ENCODE assay signal across 1 cellular context in the genomic region with DNA sequence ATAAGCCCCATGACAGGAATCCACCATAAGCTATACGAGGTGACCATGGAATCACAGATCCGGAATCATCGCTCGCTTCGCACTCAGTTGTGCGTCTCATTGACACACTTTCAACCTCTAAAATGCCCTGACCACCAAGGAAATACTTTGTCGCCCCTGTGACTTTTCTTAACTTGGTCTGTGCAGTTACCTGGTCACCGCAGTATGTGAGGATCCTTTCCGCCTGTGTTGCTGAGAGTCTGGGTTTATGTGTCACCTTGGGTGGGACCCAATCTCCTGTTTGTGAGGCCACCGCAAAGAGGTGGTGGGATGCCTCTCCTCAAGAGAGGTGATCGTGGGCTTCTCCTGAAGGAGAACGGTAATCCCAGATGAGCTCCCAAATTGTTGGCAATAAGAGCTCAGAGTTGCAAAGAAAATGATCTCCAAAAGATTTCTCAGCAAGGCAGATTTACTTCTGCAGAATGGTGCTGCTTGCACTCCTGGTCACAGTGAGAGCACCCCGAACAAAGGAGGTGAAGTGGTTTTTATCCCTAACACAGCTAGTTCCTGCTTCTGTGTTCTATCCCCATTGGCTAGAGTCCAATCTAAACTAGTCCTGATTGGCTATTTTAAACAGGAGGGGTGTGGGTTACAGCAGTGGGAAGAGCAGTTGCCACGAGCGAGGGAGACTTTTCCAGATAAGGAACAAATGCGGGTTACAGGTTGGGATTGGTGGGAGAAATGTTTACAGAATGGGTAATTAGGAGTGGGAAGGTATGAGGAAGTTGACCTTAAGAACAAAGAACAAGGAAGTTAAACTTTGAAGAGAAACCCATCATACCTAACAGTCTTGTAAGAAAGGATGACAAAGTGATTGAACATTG.
A peak's percentile ranks its signal among the peaks of the same experiment; 100 is the strongest.
TF ChIP-seq lines count a peak whose summit lies in the region.

No MANE protein-coding gene starts in this region.

TF ChIP-seq in K562, 482 proteins besides CTCF, POLR2A, EP300 and RAD21 (continued from another document and continues in another):
- no peak for TF ChIP-seq ZNF318 (IDR thresholded peaks at IDR 0.05; ENCODE audit: borderline replicate concordance in 1 of 2, low read depth in 1 of 2)
- TF ChIP-seq NFIC (IDR thresholded peaks at IDR 0.05): peak; percentile 69
- TF ChIP-seq, protein P1, sequence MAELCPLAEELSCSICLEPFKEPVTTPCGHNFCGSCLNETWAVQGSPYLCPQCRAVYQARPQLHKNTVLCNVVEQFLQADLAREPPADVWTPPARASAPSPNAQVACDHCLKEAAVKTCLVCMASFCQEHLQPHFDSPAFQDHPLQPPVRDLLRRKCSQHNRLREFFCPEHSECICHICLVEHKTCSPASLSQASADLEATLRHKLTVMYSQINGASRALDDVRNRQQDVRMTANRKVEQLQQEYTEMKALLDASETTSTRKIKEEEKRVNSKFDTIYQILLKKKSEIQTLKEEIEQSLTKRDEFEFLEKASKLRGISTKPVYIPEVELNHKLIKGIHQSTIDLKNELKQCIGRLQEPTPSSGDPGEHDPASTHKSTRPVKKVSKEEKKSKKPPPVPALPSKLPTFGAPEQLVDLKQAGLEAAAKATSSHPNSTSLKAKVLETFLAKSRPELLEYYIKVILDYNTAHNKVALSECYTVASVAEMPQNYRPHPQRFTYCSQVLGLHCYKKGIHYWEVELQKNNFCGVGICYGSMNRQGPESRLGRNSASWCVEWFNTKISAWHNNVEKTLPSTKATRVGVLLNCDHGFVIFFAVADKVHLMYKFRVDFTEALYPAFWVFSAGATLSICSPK (IDR thresholded peaks at IDR 0.05; ENCODE audit: borderline replicate concordance): no peak
- TF ChIP-seq, protein P2, sequence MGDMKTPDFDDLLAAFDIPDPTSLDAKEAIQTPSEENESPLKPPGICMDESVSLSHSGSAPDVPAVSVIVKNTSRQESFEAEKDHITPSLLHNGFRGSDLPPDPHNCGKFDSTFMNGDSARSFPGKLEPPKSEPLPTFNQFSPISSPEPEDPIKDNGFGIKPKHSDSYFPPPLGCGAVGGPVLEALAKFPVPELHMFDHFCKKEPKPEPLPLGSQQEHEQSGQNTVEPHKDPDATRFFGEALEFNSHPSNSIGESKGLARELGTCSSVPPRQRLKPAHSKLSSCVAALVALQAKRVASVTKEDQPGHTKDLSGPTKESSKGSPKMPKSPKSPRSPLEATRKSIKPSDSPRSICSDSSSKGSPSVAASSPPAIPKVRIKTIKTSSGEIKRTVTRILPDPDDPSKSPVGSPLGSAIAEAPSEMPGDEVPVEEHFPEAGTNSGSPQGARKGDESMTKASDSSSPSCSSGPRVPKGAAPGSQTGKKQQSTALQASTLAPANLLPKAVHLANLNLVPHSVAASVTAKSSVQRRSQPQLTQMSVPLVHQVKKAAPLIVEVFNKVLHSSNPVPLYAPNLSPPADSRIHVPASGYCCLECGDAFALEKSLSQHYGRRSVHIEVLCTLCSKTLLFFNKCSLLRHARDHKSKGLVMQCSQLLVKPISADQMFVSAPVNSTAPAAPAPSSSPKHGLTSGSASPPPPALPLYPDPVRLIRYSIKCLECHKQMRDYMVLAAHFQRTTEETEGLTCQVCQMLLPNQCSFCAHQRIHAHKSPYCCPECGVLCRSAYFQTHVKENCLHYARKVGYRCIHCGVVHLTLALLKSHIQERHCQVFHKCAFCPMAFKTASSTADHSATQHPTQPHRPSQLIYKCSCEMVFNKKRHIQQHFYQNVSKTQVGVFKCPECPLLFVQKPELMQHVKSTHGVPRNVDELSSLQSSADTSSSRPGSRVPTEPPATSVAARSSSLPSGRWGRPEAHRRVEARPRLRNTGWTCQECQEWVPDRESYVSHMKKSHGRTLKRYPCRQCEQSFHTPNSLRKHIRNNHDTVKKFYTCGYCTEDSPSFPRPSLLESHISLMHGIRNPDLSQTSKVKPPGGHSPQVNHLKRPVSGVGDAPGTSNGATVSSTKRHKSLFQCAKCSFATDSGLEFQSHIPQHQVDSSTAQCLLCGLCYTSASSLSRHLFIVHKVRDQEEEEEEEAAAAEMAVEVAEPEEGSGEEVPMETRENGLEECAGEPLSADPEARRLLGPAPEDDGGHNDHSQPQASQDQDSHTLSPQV (IDR thresholded peaks at IDR 0.05): no peak
- no peak for TF ChIP-seq ZNF24 (IDR thresholded peaks at IDR 0.05)
- no peak for TF ChIP-seq ERF (CRISPR knock-in tag; IDR thresholded peaks at IDR 0.05)
- no peak for TF ChIP-seq PHB2 (IDR thresholded peaks at IDR 0.05; ENCODE audit: low read depth)
- TF ChIP-seq SMARCE1 (IDR thresholded peaks at IDR 0.05): no peak
- TF ChIP-seq ZSCAN29 (IDR thresholded peaks at IDR 0.05): no peak
- no peak for TF ChIP-seq MCM2 (IDR thresholded peaks at IDR 0.05; ENCODE audit: low read depth)
- TF ChIP-seq NR2C1 (IDR thresholded peaks at IDR 0.05): no peak
- TF ChIP-seq NR2C1 (tag; IDR thresholded peaks at IDR 0.05): no peak
- no peak for TF ChIP-seq ZNF766 (CRISPR knock-in tag; conservative IDR thresholded peaks at IDR 0.05)
- TF ChIP-seq, protein P3, sequence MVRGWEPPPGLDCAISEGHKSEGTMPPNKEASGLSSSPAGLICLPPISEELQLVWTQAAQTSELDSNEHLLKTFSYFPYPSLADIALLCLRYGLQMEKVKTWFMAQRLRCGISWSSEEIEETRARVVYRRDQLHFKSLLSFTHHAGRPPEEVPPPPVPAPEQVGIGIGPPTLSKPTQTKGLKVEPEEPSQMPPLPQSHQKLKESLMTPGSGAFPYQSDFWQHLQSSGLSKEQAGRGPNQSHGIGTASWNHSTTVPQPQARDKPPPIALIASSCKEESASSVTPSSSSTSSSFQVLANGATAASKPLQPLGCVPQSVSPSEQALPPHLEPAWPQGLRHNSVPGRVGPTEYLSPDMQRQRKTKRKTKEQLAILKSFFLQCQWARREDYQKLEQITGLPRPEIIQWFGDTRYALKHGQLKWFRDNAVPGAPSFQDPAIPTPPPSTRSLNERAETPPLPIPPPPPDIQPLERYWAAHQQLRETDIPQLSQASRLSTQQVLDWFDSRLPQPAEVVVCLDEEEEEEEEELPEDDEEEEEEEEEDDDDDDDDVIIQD (CRISPR knock-in tag; IDR thresholded peaks at IDR 0.05): no peak
- 0 out of 2 replicates have a peak, but pooled peaks have one; percentile 8 for TF ChIP-seq HDAC2 (IDR thresholded peaks at IDR 0.05)
- no peak for TF ChIP-seq CEBPZ (IDR thresholded peaks at IDR 0.05; ENCODE audit: borderline replicate concordance, low read depth, low read length)
- TF ChIP-seq JUNB (CRISPR knock-in tag; conservative IDR thresholded peaks at IDR 0.05): no peak
- no peak for TF ChIP-seq E2F6 (IDR thresholded peaks at IDR 0.05; ENCODE audit: borderline replicate concordance in 1 of 2, extremely low read depth in 1 of 2, insufficient read depth in 1 of 2, insufficient read length in 1 of 2, low read depth in 1 of 2, low read length in 1 of 2, poor library complexity in 1 of 2, severe bottlenecking in 1 of 2)
- TF ChIP-seq SMAD3 (CRISPR knock-in tag; conservative IDR thresholded peaks at IDR 0.05): no peak
- TF ChIP-seq TFAP4 (CRISPR knock-in tag; IDR thresholded peaks at IDR 0.05; ENCODE audit: borderline replicate concordance): no peak
- TF ChIP-seq KAT2B (IDR thresholded peaks at IDR 0.05; ENCODE audit: low read depth, low read length): no peak
- TF ChIP-seq ZNF197 (CRISPR knock-in tag; IDR thresholded peaks at IDR 0.05; ENCODE audit: low read depth): no peak
- no peak for TF ChIP-seq ZNF644 (tag; IDR thresholded peaks at IDR 0.05; ENCODE audit: low read depth)
- TF ChIP-seq COPS2 (conservative IDR thresholded peaks at IDR 0.05): no peak
- TF ChIP-seq GTF2E2 (tag; IDR thresholded peaks at IDR 0.05): no peak
- no peak for TF ChIP-seq SAFB2 (IDR thresholded peaks at IDR 0.05; ENCODE audit: borderline replicate concordance, low read depth, low read length, severe bottlenecking)
- no peak for TF ChIP-seq PYGO2 (tag; IDR thresholded peaks at IDR 0.05)
